Comparison of ENCODE assay signal across 22 cellular contexts in the genomic region with DNA sequence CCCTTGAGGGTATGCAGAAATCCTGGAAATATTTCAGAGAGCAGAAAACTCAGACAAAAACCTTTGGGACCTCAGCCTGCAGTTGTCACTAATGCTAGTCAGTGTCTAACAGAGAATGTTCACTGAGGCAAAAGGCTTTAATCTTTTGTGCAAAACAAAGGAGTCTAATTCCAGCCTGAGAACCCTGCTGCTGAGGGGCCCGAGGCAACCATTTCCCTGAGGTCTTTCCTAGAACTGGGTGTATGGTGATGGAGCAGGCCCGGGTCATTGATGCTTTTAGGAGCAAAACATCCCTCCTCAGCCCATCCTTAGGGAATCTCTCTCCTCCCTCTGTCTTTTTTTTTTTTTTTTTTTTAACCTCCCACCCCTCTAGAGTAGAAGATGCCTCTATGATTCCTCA. TPM values are rescaled to one million over a fixed set of nuclear protein-coding genes. Genes with fewer than 3 reads are reported as not detected.
"Had no signal": no experiment of that assay in that cellular context is flagged by ENCODE, and none has a peak within 500 bp of the region (broad histone marks: within the 10 kb centered on the region; RNA-seq: fewer than 3 reads in every experiment).

No MANE protein-coding gene starts in this region.

RNA-seq across cellular contexts. Expression of a gene that starts 5.7 kb away (rescaled TPM):
- total RNA-seq: activated B cell treated with CpG ODN at 0.5 μM for 24 hours; activated CD4-positive, alpha-beta memory T cell treated with anti-CD3 and anti-CD28 coated beads for 36 hours; activated CD4-positive, alpha-beta T cell treated with anti-CD3 and anti-CD28 coated beads, Interleukin-2, amount 10 ng/mL, durations not matched to agents 24 days and 14 days; activated CD8-positive, alpha-beta memory T cell treated with anti-CD3 and anti-CD28 coated beads for 36 hours; activated CD8-positive, alpha-beta T cell treated with anti-CD3 and anti-CD28 coated beads for 36 hours; activated naive CD4-positive, alpha-beta T cell treated with anti-CD3 and anti-CD28 coated beads for 36 hours; activated naive CD4-positive, alpha-beta T cell treated with anti-CD3 and anti-CD28 coated beads, Interleukin-2, amount 50 U/mL, for 72 hours; activated naive CD8-positive, alpha-beta T cell treated with anti-CD3 and anti-CD28 coated beads for 36 hours; activated T-cell treated with anti-CD3 and anti-CD28 coated beads, Interleukin-2, amount 50 U/mL, for 4 hours; activated T-cell treated with anti-CD3 and anti-CD28 coated beads, Interleukin-2, amount 50 U/mL, for 72 hours; activated T-helper 1 cell treated with anti-CD3 and anti-CD28 coated beads, Interleukin-12 subunit alpha, Interleukin-12 subunit beta, Interleukin-2, Interleukin-4 antibody, amounts not matched to agents 30 ng/mL and 10 ng/mL and 1 ng/mL, durations not matched to agents 14 hours and 24 hours and 36 hours; activated T-helper 17 cell treated with anti-CD3 and anti-CD28 coated beads, Interleukin-2, amount 50 U/mL, for 72 hours; adrenal gland; aorta; body of pancreas; breast epithelium; cardiac septum; T-cell; T-helper 1 cell treated with Interleukin-12 subunit alpha and Interleukin-12 subunit beta and Interleukin-4 antibody, amounts not matched to agents 30 ng/mL and 1 ng/mL, for 36 hours; T-helper 17 cell; T-helper 2 cell treated with Interferon-gamma antibody and Interleukin-4, amounts not matched to agents 100 ng/mL and 5 ng/mL, for 36 hours had no signal

RNA-seq across cellular contexts. Expression of a gene that starts 49.5 kb away (rescaled TPM):
- total RNA-seq: activated B cell treated with CpG ODN at 0.5 μM for 24 hours; activated CD4-positive, alpha-beta memory T cell treated with anti-CD3 and anti-CD28 coated beads for 36 hours; activated CD4-positive, alpha-beta T cell treated with anti-CD3 and anti-CD28 coated beads, Interleukin-2, amount 10 ng/mL, durations not matched to agents 24 days and 14 days; activated CD8-positive, alpha-beta memory T cell treated with anti-CD3 and anti-CD28 coated beads for 36 hours; activated CD8-positive, alpha-beta T cell treated with anti-CD3 and anti-CD28 coated beads for 36 hours; activated naive CD4-positive, alpha-beta T cell treated with anti-CD3 and anti-CD28 coated beads for 36 hours; activated naive CD4-positive, alpha-beta T cell treated with anti-CD3 and anti-CD28 coated beads, Interleukin-2, amount 50 U/mL, for 72 hours; activated naive CD8-positive, alpha-beta T cell treated with anti-CD3 and anti-CD28 coated beads for 36 hours; activated T-cell treated with anti-CD3 and anti-CD28 coated beads, Interleukin-2, amount 50 U/mL, for 4 hours; activated T-cell treated with anti-CD3 and anti-CD28 coated beads, Interleukin-2, amount 50 U/mL, for 72 hours; activated T-helper 1 cell treated with anti-CD3 and anti-CD28 coated beads, Interleukin-12 subunit alpha, Interleukin-12 subunit beta, Interleukin-2, Interleukin-4 antibody, amounts not matched to agents 30 ng/mL and 10 ng/mL and 1 ng/mL, durations not matched to agents 14 hours and 24 hours and 36 hours; activated T-helper 17 cell treated with anti-CD3 and anti-CD28 coated beads, Interleukin-2, amount 50 U/mL, for 72 hours; adrenal gland; aorta; body of pancreas; breast epithelium; cardiac septum; T-cell; T-helper 1 cell treated with Interleukin-12 subunit alpha and Interleukin-12 subunit beta and Interleukin-4 antibody, amounts not matched to agents 30 ng/mL and 1 ng/mL, for 36 hours; T-helper 17 cell; T-helper 2 cell treated with Interferon-gamma antibody and Interleukin-4, amounts not matched to agents 100 ng/mL and 5 ng/mL, for 36 hours had no signal

RNA-seq across cellular contexts. Expression of a gene that starts 51.3 kb away (rescaled TPM):
- total RNA-seq: activated B cell treated with CpG ODN at 0.5 μM for 24 hours; activated CD4-positive, alpha-beta memory T cell treated with anti-CD3 and anti-CD28 coated beads for 36 hours; activated CD4-positive, alpha-beta T cell treated with anti-CD3 and anti-CD28 coated beads, Interleukin-2, amount 10 ng/mL, durations not matched to agents 24 days and 14 days; activated CD8-positive, alpha-beta memory T cell treated with anti-CD3 and anti-CD28 coated beads for 36 hours; activated CD8-positive, alpha-beta T cell treated with anti-CD3 and anti-CD28 coated beads for 36 hours; activated naive CD4-positive, alpha-beta T cell treated with anti-CD3 and anti-CD28 coated beads for 36 hours; activated naive CD4-positive, alpha-beta T cell treated with anti-CD3 and anti-CD28 coated beads, Interleukin-2, amount 50 U/mL, for 72 hours; activated naive CD8-positive, alpha-beta T cell treated with anti-CD3 and anti-CD28 coated beads for 36 hours; activated T-cell treated with anti-CD3 and anti-CD28 coated beads, Interleukin-2, amount 50 U/mL, for 4 hours; activated T-cell treated with anti-CD3 and anti-CD28 coated beads, Interleukin-2, amount 50 U/mL, for 72 hours; activated T-helper 1 cell treated with anti-CD3 and anti-CD28 coated beads, Interleukin-12 subunit alpha, Interleukin-12 subunit beta, Interleukin-2, Interleukin-4 antibody, amounts not matched to agents 30 ng/mL and 10 ng/mL and 1 ng/mL, durations not matched to agents 14 hours and 24 hours and 36 hours; activated T-helper 17 cell treated with anti-CD3 and anti-CD28 coated beads, Interleukin-2, amount 50 U/mL, for 72 hours; adrenal gland; aorta; astrocyte; body of pancreas; breast epithelium; cardiac septum; T-cell; T-helper 1 cell treated with Interleukin-12 subunit alpha and Interleukin-12 subunit beta and Interleukin-4 antibody, amounts not matched to agents 30 ng/mL and 1 ng/mL, for 36 hours; T-helper 17 cell; T-helper 2 cell treated with Interferon-gamma antibody and Interleukin-4, amounts not matched to agents 100 ng/mL and 5 ng/mL, for 36 hours had no signal
